ENCODE assay signal across 16 cellular contexts in the genomic region with DNA sequence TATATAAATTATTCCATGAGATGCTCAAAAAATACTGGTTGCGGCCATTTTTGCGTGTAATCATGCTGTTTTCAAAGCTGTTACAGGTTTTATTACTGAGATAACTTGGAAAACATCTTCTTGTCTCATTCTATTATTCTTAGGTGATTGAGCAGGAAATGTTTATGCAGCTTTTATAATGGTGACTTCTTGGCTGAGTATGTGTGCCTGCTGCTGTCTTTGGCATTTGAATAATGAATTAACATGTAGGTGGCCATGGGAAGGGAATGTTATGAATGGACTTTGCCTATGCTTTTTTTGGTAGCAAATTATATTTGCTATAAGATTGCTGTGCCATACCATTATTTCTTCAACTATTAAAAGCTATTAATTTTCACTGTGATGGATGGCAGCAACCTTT. TPM values are rescaled to one million over a fixed set of nuclear protein-coding genes. Genes with fewer than 3 reads are reported as not detected.
"Had no signal": no experiment of that assay in that cellular context is flagged by ENCODE, and none has a peak within 500 bp of the region (broad histone marks: within the 10 kb centered on the region; RNA-seq: fewer than 3 reads in every experiment).

No MANE protein-coding gene starts in this region.

- H3K36me3 ChIP-seq: colonic mucosa, gastrocnemius medialis, right atrium auricular region, stomach, upper lobe of left lung had no signal

- H3K9me3 ChIP-seq: colonic mucosa, gastrocnemius medialis, right atrium auricular region, stomach, upper lobe of left lung had no signal

- H3K27me3 ChIP-seq: colonic mucosa, gastrocnemius medialis, right atrium auricular region, stomach, upper lobe of left lung had no signal

- H3K4me1 ChIP-seq: colonic mucosa, gastrocnemius medialis, upper lobe of left lung had no signal

- ATAC-seq: activated CD8-positive, alpha-beta memory T cell treated with anti-CD3 and anti-CD28 coated beads, Interleukin-2, amount 10 ng/mL, durations not matched to agents 7 days and 5 days; esophagus mucosa; gastrocnemius medialis; left lobe of liver had no signal

- H3K4me3 ChIP-seq: colonic mucosa, gastrocnemius medialis, lung, right atrium auricular region, skin epidermis, stomach, upper lobe of left lung had no signal

- DNase-seq: activated B cell treated with CpG ODN at 0.5 μM for 24 hours; activated CD4-positive, alpha-beta memory T cell treated with anti-CD3 and anti-CD28 coated beads, Interleukin-2, amount 10 ng/mL, durations not matched to agents 7 days and 5 days; activated CD4-positive, alpha-beta T cell treated with anti-CD3 and anti-CD28 coated beads for 4 hours; activated CD8-positive, alpha-beta memory T cell treated with anti-CD3 and anti-CD28 coated beads, Interleukin-2, amount 10 ng/mL, durations not matched to agents 7 days and 5 days; colonic mucosa; gastrocnemius medialis; head of caudate nucleus; midbrain; nucleus accumbens; stomach; upper lobe of left lung had no signal

- H3K27ac ChIP-seq: colonic mucosa, gastrocnemius medialis, right atrium auricular region, skin epidermis, stomach, upper lobe of left lung had no signal

RNA-seq across cellular contexts. Expression of a gene that starts 52.6 kb away (rescaled TPM):
- total RNA-seq: activated CD4-positive, alpha-beta memory T cell treated with anti-CD3 and anti-CD28 coated beads, Interleukin-2, amount 10 ng/mL, durations not matched to agents 7 days and 5 days; activated CD8-positive, alpha-beta memory T cell treated with anti-CD3 and anti-CD28 coated beads, Interleukin-2, amount 10 ng/mL, durations not matched to agents 7 days and 5 days had no signal
